16 cellular contexts compared by ENCODE assay signal in genomic region chr1:30752651-30752908, GRCh38. TPM values are rescaled to one million over a fixed set of nuclear protein-coding genes. Genes with fewer than 3 reads are reported as not detected.
A peak's percentile ranks its signal among the peaks of the same experiment; 100 is the strongest.
DNase-seq lines count a peak whose midpoint lies in the region; TF ChIP-seq lines count a peak whose summit lies in the region.
"Had no signal": no experiment of that assay in that cellular context is flagged by ENCODE, and none has a peak within 500 bp of the region (broad histone marks: within the 10 kb centered on the region; RNA-seq: fewer than 3 reads in every experiment).

No MANE protein-coding gene starts in this region.

- no peaks in the 10 kb centered on the region for H3K9me3 Mint-ChIP-seq in T-helper 2 cell treated with Interferon-gamma antibody and Interleukin-4, amounts not matched to agents 5 μg/mL and 100 μg/mL, for 36 hours
- H3K9me3 Mint-ChIP-seq in IgD-negative memory B cell: no peaks in the 10 kb centered on the region
- no peaks in the 10 kb centered on the region for H3K9me3 Mint-ChIP-seq in activated naive CD8-positive, alpha-beta T cell (ENCODE audit: low read depth)

- peak overlapping the region in 3 of 8 donors; percentile 61 to 80 (median 70) for H3K4me3 ChIP-seq in spleen
- H3K4me3 ChIP-seq: HAP-1, left ventricle myocardium inferior had no signal

- H3K36me3 ChIP-seq in spleen: peaks cover 0 to 71% (median 6%) of the 10 kb centered on the region in 6 donors
- H3K36me3 ChIP-seq: HAP-1, left ventricle myocardium inferior had no signal

- H3K4me1 Mint-ChIP-seq in T-helper 2 cell treated with Interferon-gamma antibody and Interleukin-4, amounts not matched to agents 5 μg/mL and 100 μg/mL, for 36 hours (ENCODE audit: low read depth): peaks cover 81% of the 10 kb centered on the region
- peaks cover 55 to 65% (median 64%) of the 10 kb centered on the region in 3 donors for H3K4me1 Mint-ChIP-seq in IgD-negative memory B cell
- H3K4me1 Mint-ChIP-seq in activated naive CD8-positive, alpha-beta T cell (ENCODE audit: low read depth): peaks cover 90% of the 10 kb centered on the region

- TF ChIP-seq POLR2A in spleen (IDR thresholded peaks at IDR 0.05): no peak

- H3K4me3 Mint-ChIP-seq in T-helper 2 cell treated with Interferon-gamma antibody and Interleukin-4, amounts not matched to agents 5 μg/mL and 100 μg/mL, for 36 hours: peak overlapping the region; percentile 65
- H3K4me3 Mint-ChIP-seq in IgD-negative memory B cell: peak overlapping the region; percentile 91 to 100 (median 96)
- H3K4me3 Mint-ChIP-seq in activated naive CD8-positive, alpha-beta T cell: peak overlapping the region; percentile 85

- H3K4me1 ChIP-seq in spleen: peaks cover 67 to 97% (median 92%) of the 10 kb centered on the region in 6 donors
- H3K4me1 ChIP-seq: HAP-1 had no signal

- intact Hi-C loops in spleen (cut with DNase I; ENCODE audit: low total_unique reads): no loop called here

- H3K27me3 Mint-ChIP-seq in T-helper 2 cell treated with Interferon-gamma antibody and Interleukin-4, amounts not matched to agents 5 μg/mL and 100 μg/mL, for 36 hours (ENCODE audit: low read depth): no peaks in the 10 kb centered on the region
- H3K27me3 Mint-ChIP-seq in IgD-negative memory B cell: no peaks in the 10 kb centered on the region
- H3K27me3 Mint-ChIP-seq in activated naive CD8-positive, alpha-beta T cell: no peaks in the 10 kb centered on the region

- DNase-seq in T-helper 2 cell treated with Interferon-gamma antibody and Interleukin-4, amounts not matched to agents 5 μg/mL and 100 μg/mL, for 36 hours (ENCODE audit: low spot score): no peak
- DNase-seq in T-helper 2 cell (no peak), spleen (peak; percentile 77), NCI-H2196 (lab: John Stamatoyannopoulos, UW; ENCODE audit: unreplicated experiment) (no peak), KBM-7 (no peak)
- DNase-seq in stimulated activated CD4-positive, alpha-beta T cell treated with anti-CD3 and anti-CD28 coated beads, Interleukin-1b, Interleukin-23, amount 100 ng/mL, for 48 hours: no peak
- DNase-seq: activated CD8-positive, alpha-beta memory T cell treated with anti-CD3 and anti-CD28 coated beads, Interleukin-2, amount 50 U/mL, for 4 hours; COR-L47; left ventricle myocardium inferior; NCI-H2029; NCI-H82 had no signal

- 60 to 79% (median 64%) methylated on average over 9 of the region's 9 CpGs for WGBS in spleen, 5 donors

- TF ChIP-seq CTCF in spleen (IDR thresholded peaks at IDR 0.05 in 8 of 11, conservative IDR thresholded peaks at IDR 0.05 in 3 of 11): no peak

- H3K27me3 ChIP-seq in spleen (replicated peaks in 1 of 7): no peaks in the 10 kb centered on the region

- H3K9me3 ChIP-seq in spleen: no peaks in the 10 kb centered on the region
- H3K9me3 ChIP-seq: HAP-1, left ventricle myocardium inferior had no signal

- H3K27ac Mint-ChIP-seq in T-helper 2 cell treated with Interferon-gamma antibody and Interleukin-4, amounts not matched to agents 5 μg/mL and 100 μg/mL, for 36 hours: peak overlapping the region; percentile 94
- H3K27ac Mint-ChIP-seq in IgD-negative memory B cell: peak overlapping the region; percentile 92 to 99 (median 97)
- H3K27ac Mint-ChIP-seq in activated naive CD8-positive, alpha-beta T cell: peak overlapping the region; percentile 100

- in situ Hi-C loops in KBM-7 (cut with MboI; ENCODE audit: low pct_unique_long_range_greater_than_20kb, low sequenced_read_pairs): no loop called here

- peaks cover 83% of the 10 kb centered on the region for H3K36me3 Mint-ChIP-seq in T-helper 2 cell treated with Interferon-gamma antibody and Interleukin-4, amounts not matched to agents 5 μg/mL and 100 μg/mL, for 36 hours (ENCODE audit: low read depth)
- H3K36me3 Mint-ChIP-seq in IgD-negative memory B cell: peaks cover 15% of the 10 kb centered on the region
- H3K36me3 Mint-ChIP-seq in activated naive CD8-positive, alpha-beta T cell: peaks cover 2% of the 10 kb centered on the region

- H3K27ac ChIP-seq in spleen: peak overlapping the region; percentile 88 to 99 (median 96)
- H3K27ac ChIP-seq: left ventricle myocardium inferior had no signal

RNA-seq across cellular contexts. Expression of gene LAPTM5, which starts 5.0 kb away (rescaled TPM):
- polyA plus RNA-seq in IgD-negative memory B cell (1,002 TPM), spleen (100 to 1,000 TPM; 419 to 691 (median 502) TPM)
- total RNA-seq in spleen: 100 to 1,000 TPM; 473 to 747 (median 586) TPM
- total RNA-seq: A172 had no signal

RNA-seq across cellular contexts. Expression of gene MATN1, which starts 29.2 kb away (rescaled TPM):
- not detected for polyA plus RNA-seq in IgD-negative memory B cell
- total RNA-seq in spleen: 1 to 10 TPM in 1 of 7 donors, under 1 TPM in 5, not detected in 1; 0.30 to 1.1 (median 0.69) TPM
- under 1 TPM; 0.04 to 0.08 (median 0.06) TPM for polyA plus RNA-seq in spleen
- total RNA-seq: A172, left ventricle myocardium inferior, Right ventricle myocardium inferior had no signal
